Comparison of ENCODE assay signal across 8 cellular contexts in the genomic region with DNA sequence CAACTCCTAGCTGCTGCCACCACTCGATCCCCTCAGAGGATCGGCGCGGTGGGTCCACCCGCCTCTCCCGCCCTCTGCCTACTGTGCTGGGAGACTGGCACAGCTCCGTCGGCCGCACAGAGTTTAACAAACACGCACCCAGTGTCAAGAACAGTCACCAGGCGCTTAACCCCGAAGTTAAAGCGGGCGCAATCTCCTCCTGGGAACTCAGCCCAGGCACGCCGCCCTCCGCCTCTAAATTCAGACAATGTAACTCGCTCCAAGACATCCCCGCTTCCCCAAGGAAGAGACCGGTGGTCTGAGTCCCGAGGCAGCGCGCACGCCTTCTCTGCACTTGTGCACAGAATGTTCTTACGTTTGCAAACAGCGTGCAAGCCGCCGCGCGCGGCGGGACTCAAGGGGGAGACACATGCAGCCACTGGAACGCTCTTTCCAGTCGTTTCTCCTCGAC. TPM values are rescaled to one million over a fixed set of nuclear protein-coding genes. Genes with fewer than 3 reads are reported as not detected.
DNase-seq lines count a peak whose midpoint lies in the region; ATAC-seq lines count a peak whose summit lies in the region.

No MANE protein-coding gene starts in this region.

- H3K4ac ChIP-seq in trophoblast cell (ENCODE audit: low read depth, low read length), result no peak overlapping the region

- no peaks in the 10 kb centered on the region for H3K79me2 ChIP-seq in trophoblast cell (ENCODE audit: control insufficient read depth, insufficient read depth, low read length, poor library complexity)

- H4K12ac ChIP-seq in trophoblast cell (ENCODE audit: low read depth, low read length), result no peak overlapping the region

- no peak overlapping the region for H4K8ac ChIP-seq in trophoblast cell (ENCODE audit: low read depth, low read length)

- peaks cover 21% of the 10 kb centered on the region for H3K27me3 ChIP-seq in trophoblast cell (ENCODE audit: insufficient read depth, low read length)

- no peak overlapping the region for H2AK5ac ChIP-seq in trophoblast cell (ENCODE audit: low read length)

- DNase-seq in NCI-H748 (lab: John Stamatoyannopoulos, UW; ENCODE audit: unreplicated experiment), result peak; percentile 70
- DNase-seq in NCI-H748 treated with DMSO at 0.1 percent for 48 hours (lab: John Stamatoyannopoulos, UW), result no peak
- peak; percentile 9 for DNase-seq in NCI-H82 treated with DMSO at 0.1 percent for 48 hours (lab: John Stamatoyannopoulos, UW; ENCODE audit: unreplicated experiment)
- peak in 3 of 4 experiments; percentile 31 to 57 (median 56) for DNase-seq in activated naive CD4-positive, alpha-beta T cell (lab: John Stamatoyannopoulos, UW)
- peak; percentile 71 for DNase-seq in Right ventricle myocardium superior
- peak in 1 of 2 donors; percentile 51 for DNase-seq in trophoblast cell
- DNase-seq in H4 (ENCODE audit: low spot score), result no peak

- H3K14ac ChIP-seq in trophoblast cell (ENCODE audit: low read length), result no peak overlapping the region

- H2BK12ac ChIP-seq in trophoblast cell (ENCODE audit: low read length), result no peak overlapping the region

- H3K9ac ChIP-seq in trophoblast cell (ENCODE audit: low read length), result no peak overlapping the region

- H3K18ac ChIP-seq in trophoblast cell (ENCODE audit: low read length), result no peak overlapping the region

- peak overlapping the region; percentile 91 for H3K4me2 ChIP-seq in trophoblast cell (ENCODE audit: low read length)

- H4K91ac ChIP-seq in trophoblast cell (ENCODE audit: low read depth, low read length), result no peak overlapping the region

- H3K9me3 ChIP-seq in trophoblast cell (ENCODE audit: insufficient read depth, low read depth, low read length), result no peaks in the 10 kb centered on the region

- no peak overlapping the region for H2BK120ac ChIP-seq in trophoblast cell (ENCODE audit: insufficient read depth, low read length, poor library complexity)

- peaks cover 10 to 17% of the 10 kb centered on the region in 2 experiments for H3K4me1 ChIP-seq in trophoblast cell (ENCODE audit: control insufficient read depth in 1 of 2, insufficient read depth in 2 of 2, low read length in 2 of 2)

- peak overlapping the region; percentile 60 for H3K4me3 ChIP-seq in trophoblast cell (ENCODE audit: low read depth, low read length)

- H3K79me1 ChIP-seq in trophoblast cell (ENCODE audit: low read length), result no peaks in the 10 kb centered on the region

- H3K36me3 ChIP-seq in trophoblast cell (ENCODE audit: control insufficient read depth in 1 of 2, insufficient read depth in 2 of 2, low read length in 2 of 2), result no peaks in the 10 kb centered on the region

- no CpG with 5 or more reads among the region's 35 CpGs for WGBS in trophoblast cell (ENCODE audit: extremely low coverage, insufficient coverage, insufficient read length)

- H3K23ac ChIP-seq in trophoblast cell (ENCODE audit: low read length), result no peak overlapping the region

- ATAC-seq in HG03045 (IDR thresholded peaks at IDR 0.05; ENCODE audit: unreplicated experiment) (peak; percentile 24), Right ventricle myocardium superior (ENCODE audit: poor library complexity) (peak; percentile 51)

- H2BK5ac ChIP-seq in trophoblast cell (ENCODE audit: low read depth, low read length, poor library complexity), result no peak overlapping the region

- intact Hi-C loops in Right ventricle myocardium superior (cut with DNase I), result loop anchor here (10.0 kb wide), 2 partner anchors 93 to 257 kb away; no protein-coding TSS in a partner anchor

- no peak overlapping the region for H3K27ac ChIP-seq in trophoblast cell (ENCODE audit: low read depth, low read length)

- no peak overlapping the region for H2AFZ ChIP-seq in trophoblast cell (ENCODE audit: insufficient read depth, low read length, poor library complexity)

RNA-seq across cellular contexts. Expression of gene CXCR4, which starts 0.5 kb away (rescaled TPM):
- 2.0 TPM for total RNA-seq in Right ventricle myocardium superior
- 0.86 and 1.2 TPM in 2 replicates for polyA plus RNA-seq in trophoblast cell (2013)
- total RNA-seq in H4 (2014; rRNA removed; shearing (Covaris generic)), result 0.06 TPM in 1 of 2 replicates, not detected in the other

Comparison
In these comparisons a context has a peak if more than half of its experiments do, and no peak if none do; other contexts are left out.
1. DNase-seq: peak in NCI-H748 (single experiment), NCI-H82 treated with DMSO at 0.1 percent for 48 hours (single experiment), activated naive CD4-positive, alpha-beta T cell (3 of 4) and Right ventricle myocardium superior (single experiment); none in NCI-H748 treated with DMSO at 0.1 percent for 48 hours (single experiment) and H4 (single experiment).